In genomic region chr11:118718578-118718977, GRCh38 we compare ENCODE assay signal across 9 cellular contexts. TPM values are rescaled to one million over a fixed set of nuclear protein-coding genes. Genes with fewer than 3 reads are reported as not detected.
"Had no signal": no experiment of that assay in that cellular context is flagged by ENCODE, and none has a peak within 500 bp of the region (broad histone marks: within the 10 kb centered on the region; RNA-seq: fewer than 3 reads in every experiment).

No MANE protein-coding gene starts in this region.

RNA-seq across cellular contexts. Expression of gene TREH, which starts 39.1 kb away (rescaled TPM):
- total RNA-seq: dorsolateral prefrontal cortex, fibroblast of lung, frontal cortex, glomerular endothelial cell, heart left ventricle, occipital lobe, progenitor cell of endocrine pancreas, right cardiac atrium, thoracic aorta had no signal
- polyA plus RNA-seq: fibroblast of lung had no signal
